In the genomic region with DNA sequence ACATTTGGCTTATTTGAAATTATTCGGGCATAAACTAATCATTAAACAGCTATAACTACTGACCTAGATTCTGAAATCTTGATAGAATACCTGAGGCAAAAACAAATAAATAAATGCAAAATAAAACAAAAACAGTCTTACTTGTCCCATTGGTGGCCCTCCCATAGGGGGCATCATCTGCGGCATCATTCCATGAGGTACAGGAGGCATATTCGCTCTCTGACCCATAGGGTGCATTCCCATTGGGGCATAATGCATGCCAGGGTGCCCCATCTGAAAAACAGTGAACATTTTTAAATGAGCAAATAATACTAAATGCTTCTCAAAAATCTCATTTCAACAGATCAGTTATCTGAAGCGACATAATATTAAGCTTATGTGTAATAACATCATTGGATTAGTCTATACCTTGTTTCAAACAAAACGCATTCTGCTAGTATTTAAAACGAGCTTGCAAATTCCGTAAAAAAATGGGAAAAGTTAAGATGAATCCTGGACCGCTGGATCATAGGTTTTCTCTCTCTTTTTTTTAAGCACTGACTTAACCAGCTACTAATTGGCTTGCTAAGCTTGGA, we compare ENCODE assay signal across 8 cellular contexts. TPM values are rescaled to one million over a fixed set of nuclear protein-coding genes. Genes with fewer than 3 reads are reported as not detected.
DNase-seq lines count a peak whose midpoint lies in the region; ATAC-seq, FAIRE-seq and TF ChIP-seq lines count a peak whose summit lies in the region.

No MANE protein-coding gene starts in this region.

- H3K4me3 Mint-ChIP-seq in chondrocyte (ENCODE audit: unreplicated experiment): peak overlapping the region; percentile 100
- H3K4me3 Mint-ChIP-seq in naive B cell: peak overlapping the region; percentile 98 to 100 (median 100)

- peak; percentile 72 for TF ChIP-seq CTCF in C4-2B (conservative IDR thresholded peaks at IDR 0.05)
- TF ChIP-seq CTCF in Panc1 (IDR thresholded peaks at IDR 0.05): peak; percentile 87
- peak; percentile 74 for TF ChIP-seq CTCF in chondrocyte (IDR thresholded peaks at IDR 0.05)

- CTCF ChIA-PET in Panc1 (lab: Charles Lee): interaction anchor here (0.7 kb wide), 1 partner anchor 27 kb away, joined by 10 read pairs; no protein-coding TSS in a partner anchor

- no peak for TF ChIP-seq POLR2A in GM12891 (IDR thresholded peaks at IDR 0.05; ENCODE audit: low read depth, low read length)

- H3K36me3 ChIP-seq in Panc1 (ENCODE audit: control insufficient read depth, insufficient read depth, low read length): peaks cover 51% of the 10 kb centered on the region

- BruUV-seq in Panc1 (replicated peaks; lab: Mats Ljungman, UMichigan): no TSS peak

- POLR2A ChIA-PET in Panc1 (lab: Charles Lee): interaction anchor here (1.1 kb wide), 1 partner anchor 540 kb away, joined by 9 read pairs; a partner anchor contains a TSS

- H3K27ac ChIP-seq in C4-2B (no peak overlapping the region), Panc1 (ENCODE audit: low read length) (peak overlapping the region; percentile 98)

- H3K9me3 Mint-ChIP-seq in chondrocyte (ENCODE audit: low read depth): no peaks in the 10 kb centered on the region
- H3K9me3 Mint-ChIP-seq in naive B cell: no peaks in the 10 kb centered on the region

- peaks cover 32% of the 10 kb centered on the region for H3K4me1 ChIP-seq in Panc1 (ENCODE audit: control insufficient read depth, insufficient read depth, low read length)

- H3K4me3 ChIP-seq in Panc1 (ENCODE audit: low read depth in 2 of 2, low read length in 2 of 2): peak overlapping the region; percentile 66 to 96

- DNase-seq in GM12891 (ENCODE audit: insufficient read length, low spot score) (no peak), Panc1 (ENCODE audit: low read depth, low spot score) (no peak), chondrocyte (ENCODE audit: low spot score) (no peak), naive B cell (no peak), NCI-H1048 (lab: John Stamatoyannopoulos, UW) (no peak), NCI-H774 (lab: John Stamatoyannopoulos, UW) (no peak)

- intact Hi-C loops in Panc1 (cut with micrococcal nuclease; ENCODE audit: unreplicated experiment): no loop called here

- peaks cover 8% of the 10 kb centered on the region for H3K36me3 Mint-ChIP-seq in chondrocyte (ENCODE audit: low read depth)
- H3K36me3 Mint-ChIP-seq in naive B cell: peaks cover 8 to 16% of the 10 kb centered on the region in 2 donors

- FAIRE-seq in GM12891 (lab: Jason Lieb, UNC): peak; percentile 40

- no peaks in the 10 kb centered on the region for H3K27me3 ChIP-seq in Panc1 (ENCODE audit: control insufficient read depth, insufficient read depth, low read length)

- H3K9me3 ChIP-seq in Panc1 (ENCODE audit: control insufficient read depth, insufficient read depth, low read depth, low read length): no peaks in the 10 kb centered on the region

- ATAC-seq in Panc1 (no peak), naive B cell (ENCODE audit: low read depth in 2 of 2) (no peak), HG02763 (IDR thresholded peaks at IDR 0.05; ENCODE audit: unreplicated experiment) (no peak)

- peak overlapping the region; percentile 98 for H3K27ac Mint-ChIP-seq in chondrocyte (ENCODE audit: unreplicated experiment)
- H3K27ac Mint-ChIP-seq in naive B cell: peak overlapping the region in 4 of 6 donors; percentile 64 to 100 (median 100)

- H3K27me3 Mint-ChIP-seq in chondrocyte (ENCODE audit: low read depth): no peaks in the 10 kb centered on the region
- no peaks in the 10 kb centered on the region for H3K27me3 Mint-ChIP-seq in naive B cell

- H3K4me1 Mint-ChIP-seq in chondrocyte (ENCODE audit: low read depth) (peaks cover 45% of the 10 kb centered on the region), naive B cell (peaks cover 38 to 59% (median 55%) of the 10 kb centered on the region in 3 donors)

- in situ Hi-C loops in Panc1 (cut with HindIII; ENCODE audit: low pct_unique_long_range_greater_than_20kb, low sequenced_read_pairs): no loop called here

TF ChIP-seq in GM12891, 5 proteins besides CTCF, POLR2A, EP300 and RAD21:
- TF ChIP-seq PAX5 (IDR thresholded peaks at IDR 0.05; ENCODE audit: insufficient read depth, low read length, severe bottlenecking) (no peak), SPI1 (IDR thresholded peaks at IDR 0.05; ENCODE audit: low read depth, low read length) (no peak), TAF1 (IDR thresholded peaks at IDR 0.05; ENCODE audit: low read depth, low read length) (no peak), POU2F2 (IDR thresholded peaks at IDR 0.05; ENCODE audit: low read depth, low read length) (no peak; the same call in 1 of the 2 replicates), POLR2AphosphoS5 (IDR thresholded peaks at IDR 0.05; ENCODE audit: low read depth, low read length) (no peak)

RNA-seq across cellular contexts. Expression of a gene that starts 1.3 kb away (rescaled TPM):
- polyA plus RNA-seq in GM12891 (2012; ENCODE audit: low read depth, missing spikeins): 58.1 TPM
- total RNA-seq in Panc1 (2021; ENCODE audit: unreplicated experiment) (142 TPM), chondrocyte (62.5 to 69.7 TPM (median 67.6 TPM) in 3 replicates)
- 95.1 TPM for polyA plus RNA-seq in Panc1 (2012; ENCODE audit: insufficient read length)
- polyA plus RNA-seq in naive B cell (ENCODE audit: low read depth in 6 of 6): 100 to 1,000 TPM in 4 of 6 donors, 10 to 100 TPM in 2; 90.7 to 139 (median 118) TPM

RNA-seq across cellular contexts. Expression of a gene that starts 2.5 kb away (rescaled TPM):
- polyA plus RNA-seq in GM12891 (2012; ENCODE audit: low read depth, missing spikeins): 9.0 TPM
- total RNA-seq in Panc1 (2021; ENCODE audit: unreplicated experiment) (38.9 TPM), chondrocyte (16.0 to 19.3 TPM (median 17.6 TPM) in 3 replicates)
- polyA plus RNA-seq in Panc1 (2012; ENCODE audit: insufficient read length): 29.8 TPM
- polyA plus RNA-seq in naive B cell (ENCODE audit: low read depth in 6 of 6): 10 to 100 TPM; 25.3 to 58.5 (median 38.3) TPM
